ENCODE assay signal across 9 cellular contexts in the genomic region with DNA sequence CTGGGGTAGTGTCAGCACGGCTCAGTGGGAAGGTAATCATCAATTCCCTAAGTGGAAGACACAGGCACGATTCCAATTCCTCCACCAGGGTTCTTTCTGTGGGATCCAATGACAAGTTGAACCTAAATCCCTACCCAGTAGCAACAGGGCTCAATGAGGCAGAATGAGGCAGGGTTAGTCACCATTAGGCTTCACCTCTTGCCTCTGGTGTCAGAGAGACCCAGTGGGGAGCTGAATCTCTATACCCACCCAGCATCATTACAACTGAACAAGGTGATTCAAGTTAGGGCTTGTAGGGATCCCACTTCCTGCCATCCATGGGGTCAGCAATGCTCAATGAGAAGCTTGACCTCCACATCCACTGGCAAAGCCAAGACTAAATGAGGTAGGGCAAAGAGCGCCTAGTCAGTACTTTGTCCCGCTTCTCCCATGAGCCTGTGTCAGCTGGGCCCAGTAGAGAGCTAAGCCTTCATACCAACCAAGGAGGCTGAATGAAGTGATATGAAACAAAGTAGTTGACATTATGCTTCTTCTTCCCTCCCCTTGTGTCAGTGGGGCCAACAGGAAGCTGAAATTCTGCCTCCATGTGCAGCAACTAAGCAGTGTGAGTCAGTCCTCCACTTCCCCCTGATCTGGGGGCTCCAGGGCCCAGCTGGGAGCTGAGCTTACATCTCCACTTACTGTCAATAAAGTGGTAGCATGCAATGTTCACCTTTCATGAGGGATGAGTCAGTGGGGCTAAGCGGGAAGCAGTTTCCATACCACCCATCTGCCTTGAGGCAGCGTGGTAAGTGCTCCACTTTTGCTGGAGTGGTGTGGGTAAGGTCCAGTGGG. TPM values are rescaled to one million over a fixed set of nuclear protein-coding genes. Genes with fewer than 3 reads are reported as not detected.
DNase-seq lines count a peak whose midpoint lies in the region; ATAC-seq and TF ChIP-seq lines count a peak whose summit lies in the region.
"Had no signal": no experiment of that assay in that cellular context is flagged by ENCODE, and none has a peak within 500 bp of the region (broad histone marks: within the 10 kb centered on the region; RNA-seq: fewer than 3 reads in every experiment).

No MANE protein-coding gene starts in this region.

- H3K4me1 Mint-ChIP-seq in activated CD4-positive, alpha-beta memory T cell treated with anti-CD3 and anti-CD28 coated beads, Interleukin-2, amount 10 ng/mL, durations not matched to agents 7 days and 5 days: peaks cover 9% of the 10 kb centered on the region
- H3K4me1 Mint-ChIP-seq in type B pancreatic cell (ENCODE audit: unreplicated experiment): no peaks in the 10 kb centered on the region

- no peak for ATAC-seq in HG03097 (IDR thresholded peaks at IDR 0.05; ENCODE audit: low FRiP score, unreplicated experiment)
- ATAC-seq in GM21576 (IDR thresholded peaks at IDR 0.05; ENCODE audit: unreplicated experiment): no peak

- no peaks in the 10 kb centered on the region for H3K9me3 Mint-ChIP-seq in activated CD4-positive, alpha-beta memory T cell treated with anti-CD3 and anti-CD28 coated beads, Interleukin-2, amount 10 ng/mL, durations not matched to agents 7 days and 5 days
- H3K9me3 Mint-ChIP-seq in type B pancreatic cell: no peaks in the 10 kb centered on the region

- CTCF ChIA-PET in activated CD4-positive, alpha-beta memory T cell treated with anti-CD3 and anti-CD28 coated beads, Interleukin-2, amount 10 ng/mL, durations not matched to agents 7 days and 5 days (lab: Charles Lee): no interaction called here

- POLR2A ChIA-PET in activated CD4-positive, alpha-beta memory T cell treated with anti-CD3 and anti-CD28 coated beads, Interleukin-2, amount 10 ng/mL, durations not matched to agents 7 days and 5 days (lab: Charles Lee): no interaction called here

- H3K27me3 Mint-ChIP-seq in activated CD4-positive, alpha-beta memory T cell treated with anti-CD3 and anti-CD28 coated beads, Interleukin-2, amount 10 ng/mL, durations not matched to agents 7 days and 5 days: no peaks in the 10 kb centered on the region
- no peaks in the 10 kb centered on the region for H3K27me3 Mint-ChIP-seq in type B pancreatic cell

- TF ChIP-seq CTCF in type B pancreatic cell (conservative IDR thresholded peaks at IDR 0.05): no peak

- H3K4me3 Mint-ChIP-seq in activated CD4-positive, alpha-beta memory T cell treated with anti-CD3 and anti-CD28 coated beads, Interleukin-2, amount 10 ng/mL, durations not matched to agents 7 days and 5 days: peak overlapping the region; percentile 61
- peak overlapping the region; percentile 83 for H3K4me3 Mint-ChIP-seq in type B pancreatic cell

- H3K36me3 Mint-ChIP-seq in activated CD4-positive, alpha-beta memory T cell treated with anti-CD3 and anti-CD28 coated beads, Interleukin-2, amount 10 ng/mL, durations not matched to agents 7 days and 5 days (ENCODE audit: low read depth): no peaks in the 10 kb centered on the region
- no peaks in the 10 kb centered on the region for H3K36me3 Mint-ChIP-seq in type B pancreatic cell

- H3K27ac Mint-ChIP-seq in activated CD4-positive, alpha-beta memory T cell treated with anti-CD3 and anti-CD28 coated beads, Interleukin-2, amount 10 ng/mL, durations not matched to agents 7 days and 5 days: no peak overlapping the region
- H3K27ac Mint-ChIP-seq in type B pancreatic cell: no peak overlapping the region

- peak; percentile 30 for DNase-seq in stimulated activated CD4-positive, alpha-beta T cell treated with anti-CD3 and anti-CD28 coated beads, Interleukin-15, amount 100 ng/mL, for 24 hours
- no peak for DNase-seq in stimulated activated CD4-positive, alpha-beta T cell treated with anti-CD3 and anti-CD28 coated beads, Interleukin-12 subunit alpha, Interleukin-12 subunit beta, amount 100 ng/mL, for 4 hours
- DNase-seq in activated CD4-positive, alpha-beta memory T cell treated with anti-CD3 and anti-CD28 coated beads, Interleukin-2, amount 10 ng/mL, durations not matched to agents 7 days and 5 days: peak; percentile 16
- DNase-seq in glomerular visceral epithelial cell (ENCODE audit: extremely low spot score) (peak; percentile 54), type B pancreatic cell (ENCODE audit: extremely low spot score, unreplicated experiment) (no peak), cerebellar nuclear complex (lab: John Stamatoyannopoulos, UW) (no peak)

RNA-seq across cellular contexts. Expression of a gene that starts 36.4 kb away (rescaled TPM):
- 10 to 100 TPM; 15.7 to 20.2 TPM for total RNA-seq in activated CD4-positive, alpha-beta memory T cell treated with anti-CD3 and anti-CD28 coated beads, Interleukin-2, amount 10 ng/mL, durations not matched to agents 7 days and 5 days
- 22.9 and 23.8 TPM in 2 replicates for total RNA-seq in type B pancreatic cell (ENCODE audit: low replicate concordance)

RNA-seq across cellular contexts. Expression of a gene that starts 51.2 kb away (rescaled TPM):
- total RNA-seq in activated CD4-positive, alpha-beta memory T cell treated with anti-CD3 and anti-CD28 coated beads, Interleukin-2, amount 10 ng/mL, durations not matched to agents 7 days and 5 days: 1 to 10 TPM; 2.3 to 2.5 TPM
- 3.0 and 4.2 TPM in 2 replicates for total RNA-seq in type B pancreatic cell (ENCODE audit: low replicate concordance)
- total RNA-seq: thoracic aorta had no signal

RNA-seq across cellular contexts. Expression of a gene that starts 51.4 kb away (rescaled TPM):
- not detected for total RNA-seq in activated CD4-positive, alpha-beta memory T cell treated with anti-CD3 and anti-CD28 coated beads, Interleukin-2, amount 10 ng/mL, durations not matched to agents 7 days and 5 days
- total RNA-seq in type B pancreatic cell (ENCODE audit: low replicate concordance): not detected in 2 replicates
- total RNA-seq: thoracic aorta had no signal

Comparison
In these comparisons a context has a peak if more than half of its experiments do, and no peak if none do; other contexts are left out.
1. DNase-seq: peak in stimulated activated CD4-positive, alpha-beta T cell treated with anti-CD3 and anti-CD28 coated beads, Interleukin-15, amount 100 ng/mL, for 24 hours (single experiment), activated CD4-positive, alpha-beta memory T cell treated with anti-CD3 and anti-CD28 coated beads, Interleukin-2, amount 10 ng/mL, durations not matched to agents 7 days and 5 days (single experiment) and glomerular visceral epithelial cell (single experiment); none in stimulated activated CD4-positive, alpha-beta T cell treated with anti-CD3 and anti-CD28 coated beads, Interleukin-12 subunit alpha, Interleukin-12 subunit beta, amount 100 ng/mL, for 4 hours (single experiment), type B pancreatic cell (single experiment) and cerebellar nuclear complex (0 of 2).